ENCODE assay signal across 31 cellular contexts in the genomic region with DNA sequence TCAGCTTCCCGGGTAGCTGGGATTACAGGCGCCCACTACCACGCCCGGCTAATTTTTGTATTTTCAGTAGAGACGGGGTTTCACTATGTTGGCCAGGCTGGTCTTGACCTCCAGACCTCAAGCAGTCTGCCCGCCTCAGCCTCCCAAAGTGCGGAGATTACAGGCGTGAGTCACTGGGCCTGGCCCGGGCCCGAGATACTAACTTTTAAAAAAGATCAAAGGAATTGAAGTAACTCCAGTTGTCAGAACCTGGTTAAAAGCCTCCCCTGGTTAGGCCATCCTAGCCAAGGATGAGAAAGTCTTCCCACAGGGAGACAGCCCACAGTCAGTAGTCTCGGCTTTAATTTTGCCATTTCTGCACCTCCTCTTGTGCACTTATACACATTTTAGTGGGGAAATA.
"Had no signal": no experiment of that assay in that cellular context is flagged by ENCODE, and none has a peak within 500 bp of the region (broad histone marks: within the 10 kb centered on the region; RNA-seq: fewer than 3 reads in every experiment).

No MANE protein-coding gene starts in this region.

- DNase-seq: activated CD4-positive, alpha-beta memory T cell treated with anti-CD3 and anti-CD28 coated beads, Interleukin-2, amount 10 ng/mL, durations not matched to agents 7 days and 5 days; activated CD4-positive, alpha-beta T cell treated with anti-CD3 and anti-CD28 coated beads for 1 hour; activated CD4-positive, alpha-beta T cell treated with anti-CD3 and anti-CD28 coated beads for 36 hours; activated CD4-positive, alpha-beta T cell treated with anti-CD3 and anti-CD28 coated beads for 48 hours; activated CD4-positive, alpha-beta T cell treated with anti-CD3 and anti-CD28 coated beads, Interleukin-2, amount 10 ng/mL, durations not matched to agents 7 days and 5 days; activated CD4-positive, alpha-beta T cell treated with anti-CD3 and anti-CD28 coated beads, Interleukin-2, amount 50 U/mL, for 48 hours; activated CD4-positive, CD25-positive, alpha-beta regulatory T cell; activated CD8-positive, alpha-beta memory T cell treated with anti-CD3 and anti-CD28 coated beads for 24 hours; activated CD8-positive, alpha-beta memory T cell treated with anti-CD3 and anti-CD28 coated beads, Interleukin-2, amount 10 ng/mL, durations not matched to agents 7 days and 5 days; activated CD8-positive, alpha-beta memory T cell treated with anti-CD3 and anti-CD28 coated beads, Interleukin-2, amount 50 U/mL, for 48 hours; activated CD8-positive, alpha-beta T cell treated with anti-CD3 and anti-CD28 coated beads, Interleukin-2, amount 10 ng/mL, durations not matched to agents 7 days and 5 days; activated effector memory CD4-positive, alpha-beta T cell treated with Interleukin-2 at 50 U/mL for 16 hours; activated gamma-delta T cell; activated naive CD4-positive, alpha-beta T cell treated with anti-CD3 and anti-CD28 coated beads, Interleukin-2, amount 10 ng/mL, durations not matched to agents 7 days and 5 days; activated naive CD4-positive, alpha-beta T cell treated with Interleukin-2 at 50 U/mL for 16 hours; activated naive CD8-positive, alpha-beta T cell treated with anti-CD3 and anti-CD28 coated beads, Interleukin-2, amount 10 ng/mL, durations not matched to agents 7 days and 5 days; activated naive CD8-positive, alpha-beta T cell treated with anti-CD3 and anti-CD28 coated beads, Interleukin-2, amount 50 U/mL, for 24 hours; activated T-cell treated with anti-CD3 and anti-CD28 coated beads, Interleukin-2, amount 50 U/mL, for 24 hours; activated T-cell treated with anti-CD3 and anti-CD28 coated beads, Interleukin-2, amount 50 U/mL, for 48 hours; amygdala; anterior cingulate cortex; caudate nucleus; cerebellar nuclear complex; T-helper 1 cell; T-helper 2 cell; T-helper 9 cell; WERI-Rb-1 had no signal

- H3K4me3 ChIP-seq: ascending aorta, cardiac muscle cell had no signal

- H3K36me3 ChIP-seq: ascending aorta, cardiac muscle cell, WERI-Rb-1 had no signal

- H3K27me3 ChIP-seq: ascending aorta, cardiac muscle cell had no signal

- H3K9me3 ChIP-seq: ascending aorta had no signal

- H3K4me1 ChIP-seq: ascending aorta had no signal

- ATAC-seq: activated CD4-positive, alpha-beta T cell treated with anti-CD3 and anti-CD28 coated beads for 36 hours; activated CD4-positive, CD25-positive, alpha-beta regulatory T cell treated with anti-CD3 and anti-CD28 coated beads, Interleukin-2, amount 50 U/mL, for 24 hours; activated CD8-positive, alpha-beta memory T cell treated with anti-CD3 and anti-CD28 coated beads, Interleukin-2, amount 10 ng/mL, durations not matched to agents 7 days and 5 days; activated CD8-positive, alpha-beta T cell treated with anti-CD3 and anti-CD28 coated beads, Interleukin-2, amount 10 ng/mL, durations not matched to agents 7 days and 5 days; activated naive CD8-positive, alpha-beta T cell treated with anti-CD3 and anti-CD28 coated beads, Interleukin-2, amount 50 U/mL, for 24 hours; WTC11 had no signal

- H3K27ac ChIP-seq: ascending aorta, cardiac muscle cell, WERI-Rb-1 had no signal
